1 cellular context compared by ENCODE assay signal in genomic region chr11:96338910-96339703, GRCh38.
TF ChIP-seq lines count a peak whose summit lies in the region.

No MANE protein-coding gene starts in this region.

TF ChIP-seq in neural cell, 6 proteins besides CTCF, POLR2A, EP300 and RAD21 (continued from another document):
- TF ChIP-seq REST (IDR thresholded peaks at IDR 0.05; ENCODE audit: borderline replicate concordance) (no peak), MXI1 (conservative IDR thresholded peaks at IDR 0.05; ENCODE audit: poor library complexity, severe bottlenecking) (no peak), TAF1 (IDR thresholded peaks at IDR 0.05; ENCODE audit: low read depth) (no peak)
